8 cellular contexts compared by ENCODE assay signal in genomic region chr10:103888113-103888841, GRCh38. TPM values are rescaled to one million over a fixed set of nuclear protein-coding genes. Genes with fewer than 3 reads are reported as not detected.
DNase-seq lines count a peak whose midpoint lies in the region; ATAC-seq and TF ChIP-seq lines count a peak whose summit lies in the region.

No MANE protein-coding gene starts in this region.

- DNase-seq in GM13977 (ENCODE audit: low spot score) (peak; percentile 59), HuH-7 (ENCODE audit: low spot score) (peak; percentile 37), RPMI7951 (ENCODE audit: low read depth) (peak; percentile 83), chondrocyte (ENCODE audit: low spot score) (no peak), left lobe of liver (ENCODE audit: low spot score) (no peak)
- no peak for DNase-seq in stimulated activated naive CD8-positive, alpha-beta T cell treated with anti-CD3 and anti-CD28 coated beads, Interleukin-15, amount 100 ng/mL, for 72 hours
- DNase-seq in activated CD4-positive, CD25-positive, alpha-beta regulatory T cell treated with anti-CD3 and anti-CD28 coated beads, Interleukin-2, amount 50 U/mL, for 72 hours = no peak

- peaks cover 23% of the 10 kb centered on the region for H3K4me1 Mint-ChIP-seq in chondrocyte (ENCODE audit: low read depth)
- H3K4me1 Mint-ChIP-seq in stimulated activated naive CD8-positive, alpha-beta T cell treated with anti-CD3 and anti-CD28 coated beads, Interleukin-15, amount 100 ng/mL, for 72 hours = peaks cover 35% of the 10 kb centered on the region

- peak; percentile 86 for ATAC-seq in left lobe of liver
- ATAC-seq in stimulated activated naive CD8-positive, alpha-beta T cell treated with anti-CD3 and anti-CD28 coated beads, Interleukin-15, amount 100 ng/mL, for 72 hours = peak; percentile 90

- no peaks in the 10 kb centered on the region for H3K27me3 Mint-ChIP-seq in chondrocyte (ENCODE audit: low read depth)
- no peaks in the 10 kb centered on the region for H3K27me3 Mint-ChIP-seq in stimulated activated naive CD8-positive, alpha-beta T cell treated with anti-CD3 and anti-CD28 coated beads, Interleukin-15, amount 100 ng/mL, for 72 hours

- TF ChIP-seq CTCF in C4-2B (conservative IDR thresholded peaks at IDR 0.05) (peak; percentile 92), GM13977 (IDR thresholded peaks at IDR 0.05; ENCODE audit: extremely low read depth, insufficient read depth, missing control alignments) (peak; percentile 78), chondrocyte (IDR thresholded peaks at IDR 0.05) (peak; percentile 99)

- H3K9me3 Mint-ChIP-seq in chondrocyte (ENCODE audit: low read depth) = no peaks in the 10 kb centered on the region
- no peaks in the 10 kb centered on the region for H3K9me3 Mint-ChIP-seq in stimulated activated naive CD8-positive, alpha-beta T cell treated with anti-CD3 and anti-CD28 coated beads, Interleukin-15, amount 100 ng/mL, for 72 hours

- H3K27ac Mint-ChIP-seq in chondrocyte (ENCODE audit: unreplicated experiment) = peak overlapping the region; percentile 88
- peak overlapping the region in 1 of 2 donors; percentile 83 for H3K27ac Mint-ChIP-seq in stimulated activated naive CD8-positive, alpha-beta T cell treated with anti-CD3 and anti-CD28 coated beads, Interleukin-15, amount 100 ng/mL, for 72 hours

- in situ Hi-C loops in GM13977 (cut with MboI; ENCODE audit: low pct_unique_long_range_greater_than_20kb, low sequenced_read_pairs, unreplicated experiment) = loop anchor here (10.0 kb wide), 1 partner anchor 317 kb away; no protein-coding TSS in a partner anchor

- peaks cover 8% of the 10 kb centered on the region for H3K36me3 Mint-ChIP-seq in chondrocyte (ENCODE audit: low read depth)

- no peak overlapping the region for H3K4me3 Mint-ChIP-seq in chondrocyte (ENCODE audit: unreplicated experiment)
- H3K4me3 Mint-ChIP-seq in stimulated activated naive CD8-positive, alpha-beta T cell treated with anti-CD3 and anti-CD28 coated beads, Interleukin-15, amount 100 ng/mL, for 72 hours = no peak overlapping the region

- no peak overlapping the region for H3K27ac ChIP-seq in C4-2B

RNA-seq across cellular contexts. Expression of gene STN1, which starts 29.7 kb away (rescaled TPM):
- 72.5 and 75.9 TPM in 2 replicates for total RNA-seq in RPMI7951 (2014; rRNA removed; shearing (Covaris generic))
- total RNA-seq in chondrocyte = 15.8 to 22.5 TPM (median 20.4 TPM) in 3 replicates
- total RNA-seq in left lobe of liver = 5.8 TPM

RNA-seq across cellular contexts. Expression of gene SH3PXD2A, which starts 32.9 kb away (rescaled TPM):
- total RNA-seq in RPMI7951 (2014; rRNA removed; shearing (Covaris generic)) = 9.7 and 10.7 TPM in 2 replicates
- 40.2 to 46.0 TPM (median 45.7 TPM) in 3 replicates for total RNA-seq in chondrocyte
- total RNA-seq in left lobe of liver = 43.5 TPM

Comparison
In these comparisons a context has a peak if more than half of its experiments do, and no peak if none do; other contexts are left out.
1. DNase-seq: peak in GM13977 (single experiment), HuH-7 (single experiment) and RPMI7951 (single experiment); none in chondrocyte (single experiment), left lobe of liver (single experiment), stimulated activated naive CD8-positive, alpha-beta T cell treated with anti-CD3 and anti-CD28 coated beads, Interleukin-15, amount 100 ng/mL, for 72 hours (0 of 2) and activated CD4-positive, CD25-positive, alpha-beta regulatory T cell treated with anti-CD3 and anti-CD28 coated beads, Interleukin-2, amount 50 U/mL, for 72 hours (single experiment).
2. Peak in every context shown above with its lines, with median percentiles within 50 percentile points of each other: CTCF ChIP-seq.